Comparison of ENCODE assay signal across 6 cellular contexts in the genomic region with DNA sequence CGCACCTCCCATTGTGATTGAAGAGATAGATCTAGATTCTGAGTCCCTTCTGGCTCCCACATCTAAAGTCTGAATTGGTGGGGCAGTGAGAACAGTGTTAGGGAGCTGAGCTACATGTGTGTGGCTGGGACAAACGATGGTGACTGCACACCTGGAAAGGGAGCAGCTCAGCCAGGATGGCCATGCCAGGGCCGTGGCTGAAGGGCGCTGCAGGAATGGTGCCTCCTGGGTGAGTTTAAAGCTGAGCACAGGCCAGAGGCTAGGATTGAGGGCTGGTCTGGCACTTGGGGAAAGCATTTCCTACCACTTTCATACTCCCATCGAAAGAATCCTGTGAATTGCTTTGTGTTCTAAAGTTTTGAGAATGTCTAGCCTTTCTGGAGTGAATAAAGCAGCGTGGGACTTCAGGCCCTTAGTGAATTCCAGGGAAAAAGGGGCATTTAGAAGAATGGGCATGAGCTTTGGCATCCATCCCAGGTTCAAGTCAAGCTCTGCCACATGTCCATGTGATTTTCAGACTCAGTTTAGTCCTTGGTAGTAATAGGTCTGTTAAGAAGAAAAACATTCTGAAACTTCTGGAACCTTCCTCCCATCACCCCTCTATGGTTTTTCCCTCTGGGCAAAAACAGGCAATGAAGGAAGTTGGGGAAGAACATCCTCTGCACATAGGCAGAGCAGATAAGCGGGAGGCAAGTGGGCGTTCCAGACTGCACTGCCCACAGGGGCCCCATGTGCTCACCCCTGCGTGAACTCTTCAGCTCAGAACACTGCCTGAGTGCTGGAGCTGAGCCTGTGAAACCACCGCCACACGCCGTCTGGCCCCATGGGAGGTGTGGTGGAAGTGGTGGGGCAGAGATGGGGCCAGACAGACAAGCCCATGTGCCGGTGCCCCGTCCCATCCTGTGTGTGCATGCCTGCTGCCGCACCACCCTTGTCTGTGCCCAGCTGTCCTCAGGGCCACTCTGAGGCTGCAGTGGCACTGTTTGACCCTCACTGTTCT. TPM values are rescaled to one million over a fixed set of nuclear protein-coding genes. Genes with fewer than 3 reads are reported as not detected.
A peak's percentile ranks its signal among the peaks of the same experiment; 100 is the strongest.
DNase-seq lines count a peak whose midpoint lies in the region; ATAC-seq and TF ChIP-seq lines count a peak whose summit lies in the region.

No MANE protein-coding gene starts in this region.

- no peak overlapping the region for H3K14ac ChIP-seq in H9 (ENCODE audit: insufficient read depth, low read length)

- no peaks in the 10 kb centered on the region; the same call in 1 of the 2 replicates for H3K27me3 Mint-ChIP-seq in H9 (ENCODE audit: low read depth)

- peak; percentile 95 for ATAC-seq in GM18508 (IDR thresholded peaks at IDR 0.05; ENCODE audit: insufficient read depth, unreplicated experiment)
- peak; percentile 94 for ATAC-seq in HG02943 (IDR thresholded peaks at IDR 0.05; ENCODE audit: low read depth, unreplicated experiment)

- no peaks in the 10 kb centered on the region for H3K79me1 ChIP-seq in H9 (ENCODE audit: insufficient read depth, low read depth, low read length, poor library complexity, severe bottlenecking)

- H2BK5ac ChIP-seq in H9 (ENCODE audit: insufficient read length, low read length) = no peak overlapping the region

- no peak overlapping the region for H3K9ac ChIP-seq in H9 (ENCODE audit: extremely low read depth, insufficient read length, low read length)

- DNase-seq in dorsolateral prefrontal cortex (no peak), SW 1271 (lab: John Stamatoyannopoulos, UW) (no peak), H9 (no peak), OCI-M2 (lab: John Stamatoyannopoulos, UW; ENCODE audit: unreplicated experiment) (no peak)

- H2BK15ac ChIP-seq in H9 (ENCODE audit: low read depth, low read length) = no peak overlapping the region

- no CpG with 5 or more reads among the region's 15 CpGs for WGBS in H9 (ENCODE audit: extremely low coverage, insufficient read length, low lambda C conversion rate)

- no peaks in the 10 kb centered on the region for H3K4me1 ChIP-seq in H9 (ENCODE audit: insufficient read depth, low read length)

- no peak overlapping the region for H3K23ac ChIP-seq in H9 (ENCODE audit: insufficient read length, low read depth, low read length)

- no peak overlapping the region for H3K4me3 Mint-ChIP-seq in H9

- H3K27ac Mint-ChIP-seq in H9 = no peak overlapping the region

- H3K4me3 ChIP-seq in dorsolateral prefrontal cortex = no peak overlapping the region

- no peak overlapping the region for H3K18ac ChIP-seq in H9 (ENCODE audit: insufficient read length, low read depth, low read length)

- H2AK5ac ChIP-seq in H9 (ENCODE audit: insufficient read length, low read length) = no peak overlapping the region

- no peak for TF ChIP-seq CTCF in dorsolateral prefrontal cortex (IDR thresholded peaks at IDR 0.05 in 54 of 56, conservative IDR thresholded peaks at IDR 0.05 in 2 of 56; ENCODE audit: low read depth in 1 of 56, partially characterized antibody in 56 of 56)
- no peak for TF ChIP-seq CTCF in H9 (conservative IDR thresholded peaks at IDR 0.05)

- H4K20me1 ChIP-seq in H9 (ENCODE audit: control insufficient read depth, insufficient read depth, insufficient read length) = no peaks in the 10 kb centered on the region

- intact Hi-C loops in dorsolateral prefrontal cortex (cut with DNase I) = no loop called here

- no peak overlapping the region for H4K91ac ChIP-seq in H9 (ENCODE audit: insufficient read length, low read depth, low read length)

- no peak overlapping the region for H2AFZ ChIP-seq in H9 (ENCODE audit: low read length)

- H3K4ac ChIP-seq in H9 (ENCODE audit: low read depth, low read length) = no peak overlapping the region

- H2BK20ac ChIP-seq in H9 (ENCODE audit: low read depth, low read length, poor library complexity, severe bottlenecking) = no peak overlapping the region

- H3K9me3 Mint-ChIP-seq in H9 = no peaks in the 10 kb centered on the region

- H3K4me1 Mint-ChIP-seq in H9 = no peaks in the 10 kb centered on the region; a peak in 1 of 4 replicates

- H3K27ac ChIP-seq in dorsolateral prefrontal cortex (peak overlapping the region in 33 of 59 donors; percentile 1 to 81 (median 36)), H9 (ENCODE audit: insufficient read length, low read depth, low read length) (no peak overlapping the region)

- H3K23me2 ChIP-seq in H9 (ENCODE audit: insufficient read length, low read depth, low read length, poor library complexity, severe bottlenecking) = no peaks in the 10 kb centered on the region

- no peaks in the 10 kb centered on the region for H3K79me2 ChIP-seq in H9 (ENCODE audit: insufficient read depth, low read length)

- H3K27me3 ChIP-seq in dorsolateral prefrontal cortex = no peaks in the 10 kb centered on the region
- H3K27me3 ChIP-seq in H9 (ENCODE audit: insufficient read depth, low read length) = no peaks in the 10 kb centered on the region

- no peak overlapping the region for H4K5ac ChIP-seq in H9 (ENCODE audit: insufficient read length, low read depth, low read length)

- H4K8ac ChIP-seq in H9 (replicated peaks; ENCODE audit: insufficient read length, low read depth, low read length) = no peak overlapping the region

- no peaks in the 10 kb centered on the region for H3K9me3 ChIP-seq in H9 (ENCODE audit: control insufficient read depth, low read depth, low read length)

- H3K56ac ChIP-seq in H9 (ENCODE audit: insufficient read length, low read depth, low read length) = no peak overlapping the region

- no peak overlapping the region for H2BK12ac ChIP-seq in H9 (ENCODE audit: insufficient read length, low read depth, low read length)

- no peak overlapping the region for H3K4me2 ChIP-seq in H9 (ENCODE audit: insufficient read depth, insufficient read length, low read length)

- no peak overlapping the region for H3T11ph ChIP-seq in H9 (ENCODE audit: low read length)

- peaks cover 9 to 55% (median 29%) of the 10 kb centered on the region in 3 experiments; a peak in 6 of 7 replicates for H3K36me3 Mint-ChIP-seq in H9 (ENCODE audit: insufficient read depth in 1 of 3, low read depth in 3 of 3)

- H2BK120ac ChIP-seq in H9 (ENCODE audit: low read depth, low read length, poor library complexity, severe bottlenecking) = no peak overlapping the region

RNA-seq across cellular contexts. Expression of a gene that starts 12.9 kb away (rescaled TPM):
- total RNA-seq in dorsolateral prefrontal cortex = 10 to 100 TPM in 118 of 120 experiments, 1 to 10 TPM in 2; 9.3 to 46.6 (median 24.9) TPM
- 3.5 and 3.8 TPM in 2 replicates for total RNA-seq in H9 (2021)

RNA-seq across cellular contexts. Expression of a gene that starts 40.8 kb away (rescaled TPM):
- total RNA-seq in dorsolateral prefrontal cortex (10 to 100 TPM; 10.7 to 25.9 (median 16.3) TPM), H9 (2021) (38.4 and 38.6 TPM in 2 replicates)

RNA-seq across cellular contexts. Expression of a gene that starts 41.4 kb away (rescaled TPM):
- total RNA-seq in dorsolateral prefrontal cortex = 10 to 100 TPM; 17.9 to 36.1 (median 28.7) TPM
- total RNA-seq in H9 (2021) = 50.6 and 54.2 TPM in 2 replicates

RNA-seq across cellular contexts. Expression of a gene that starts 59.0 kb away (rescaled TPM):
- total RNA-seq in dorsolateral prefrontal cortex = 10 to 100 TPM; 18.6 to 54.6 (median 30.3) TPM
- 43.4 and 44.1 TPM in 2 replicates for total RNA-seq in H9 (2021)
